Comparison of ENCODE assay signal across 14 cellular contexts in genomic region chr10:119348516-119349240, GRCh38.
DNase-seq lines count a peak whose midpoint lies in the region; ATAC-seq and TF ChIP-seq lines count a peak whose summit lies in the region.
"Had no signal": no experiment of that assay in that cellular context is flagged by ENCODE, and none has a peak within 500 bp of the region (broad histone marks: within the 10 kb centered on the region; RNA-seq: fewer than 3 reads in every experiment).

No MANE protein-coding gene starts in this region.

- peaks cover 8% of the 10 kb centered on the region in 2 donors for H3K9me3 Mint-ChIP-seq in activated T-cell treated with anti-CD3 and anti-CD28 coated beads, Interleukin-2, amount 50 U/mL, for 72 hours

- 77 to 79% methylated on average over 15 of the region's 15 CpGs for WGBS in body of pancreas, 2 donors
- 65 to 66% (median 65%) methylated on average over 14 to 15 of the region's 15 CpGs for WGBS in heart left ventricle, 4 donors
- WGBS in ovary, 3 donors, result 42 to 49% (median 44%) methylated on average over 15 of the region's 15 CpGs

- H3K27ac ChIP-seq in body of pancreas (no peak overlapping the region), heart left ventricle (peak overlapping the region in 11 of 12 donors; percentile 10 to 74 (median 62)), ovary (peak overlapping the region in 1 of 2 donors; percentile 40)

- peaks cover 17% of the 10 kb centered on the region for H3K4me1 ChIP-seq in body of pancreas
- H3K4me1 ChIP-seq in heart left ventricle, result peaks cover 0 to 81% (median 49%) of the 10 kb centered on the region in 12 donors
- peaks cover 25% of the 10 kb centered on the region for H3K4me1 ChIP-seq in ovary (ENCODE audit: insufficient read depth)

- no peaks in the 10 kb centered on the region for H3K9me3 ChIP-seq in body of pancreas
- H3K9me3 ChIP-seq in heart left ventricle, result peaks cover 0 to 14% (median 0%) of the 10 kb centered on the region in 12 donors
- no peaks in the 10 kb centered on the region for H3K9me3 ChIP-seq in ovary

- H3K36me3 Mint-ChIP-seq in activated T-cell treated with anti-CD3 and anti-CD28 coated beads, Interleukin-2, amount 50 U/mL, for 72 hours (ENCODE audit: insufficient read depth in 2 of 2), result peaks cover 22 to 35% of the 10 kb centered on the region in 2 donors

- H3K36me3 ChIP-seq in body of pancreas (replicated peaks in 1 of 2; ENCODE audit: insufficient read depth in 1 of 2, low read depth in 2 of 2) (no peaks in the 10 kb centered on the region), heart left ventricle (peaks cover 0 to 14% (median 0%) of the 10 kb centered on the region in 9 donors), ovary (no peaks in the 10 kb centered on the region)

- ATAC-seq in body of pancreas, result peak; percentile 30
- ATAC-seq in heart left ventricle, result peak in 3 of 4 donors; percentile 36 to 51 (median 43)
- no peak for ATAC-seq in activated T-cell treated with anti-CD3 and anti-CD28 coated beads, Interleukin-2, amount 50 U/mL, for 72 hours (replicated peaks in 1 of 2)
- ATAC-seq: activated CD4-positive, CD25-positive, alpha-beta regulatory T cell treated with anti-CD3 and anti-CD28 coated beads, Interleukin-2, amount 50 U/mL, for 24 hours; naive thymus-derived CD8-positive, alpha-beta T cell had no signal

- TF ChIP-seq POLR2A in body of pancreas (IDR thresholded peaks at IDR 0.05) (no peak), heart left ventricle (IDR thresholded peaks at IDR 0.05) (no peak), ovary (IDR thresholded peaks at IDR 0.05) (no peak)

- H3K27ac Mint-ChIP-seq in activated T-cell treated with anti-CD3 and anti-CD28 coated beads, Interleukin-2, amount 50 U/mL, for 72 hours, result no peak overlapping the region
- H3K27ac Mint-ChIP-seq: activated naive CD8-positive, alpha-beta T cell had no signal

- DNase-seq in AG09309 (ENCODE audit: low read depth), result no peak
- DNase-seq in body of pancreas, result no peak
- DNase-seq in heart left ventricle, result peak in 2 of 5 donors; percentile 27 to 54
- peak; percentile 57 to 79 (median 64) for DNase-seq in ovary
- no peak for DNase-seq in KG1 (lab: John Stamatoyannopoulos, UW)
- no peak for DNase-seq in NCI-H226
- DNase-seq in activated T-cell treated with anti-CD3 and anti-CD28 coated beads, Interleukin-2, amount 50 U/mL, for 72 hours, result no peak
- no peak for DNase-seq in AG08395 (ENCODE audit: low spot score)
- DNase-seq: activated CD8-positive, alpha-beta memory T cell treated with anti-CD3 and anti-CD28 coated beads, Interleukin-2, amount 50 U/mL, for 4 hours; NCI-H1930; NCI-H526 had no signal

- peak; percentile 8 for TF ChIP-seq CTCF in AG09309 (IDR thresholded peaks at IDR 0.05; ENCODE audit: control insufficient read depth, insufficient read depth, low read depth, low read length, missing control alignments)
- TF ChIP-seq CTCF in body of pancreas (IDR thresholded peaks at IDR 0.05), result no peak
- peak in 1 of 12 donors; percentile 25 for TF ChIP-seq CTCF in heart left ventricle (IDR thresholded peaks at IDR 0.05)
- peak in 2 of 3 donors; percentile 29 to 33 for TF ChIP-seq CTCF in ovary (IDR thresholded peaks at IDR 0.05)

- H3K4me3 Mint-ChIP-seq in activated T-cell treated with anti-CD3 and anti-CD28 coated beads, Interleukin-2, amount 50 U/mL, for 72 hours, result no peak overlapping the region
- H3K4me3 Mint-ChIP-seq: activated naive CD8-positive, alpha-beta T cell; naive thymus-derived CD8-positive, alpha-beta T cell had no signal

- H3K27me3 Mint-ChIP-seq in activated T-cell treated with anti-CD3 and anti-CD28 coated beads, Interleukin-2, amount 50 U/mL, for 72 hours (ENCODE audit: low read depth), result no peaks in the 10 kb centered on the region
- H3K27me3 Mint-ChIP-seq: activated naive CD8-positive, alpha-beta T cell; naive thymus-derived CD8-positive, alpha-beta T cell had no signal

- H3K4me1 Mint-ChIP-seq in activated T-cell treated with anti-CD3 and anti-CD28 coated beads, Interleukin-2, amount 50 U/mL, for 72 hours (ENCODE audit: low read depth), result peaks cover 14% of the 10 kb centered on the region

- H3K4me3 ChIP-seq in AG09309 (ENCODE audit: control insufficient read depth, low read depth, low read length) (no peak overlapping the region), body of pancreas (no peak overlapping the region), heart left ventricle (no peak overlapping the region), ovary (no peak overlapping the region)

- intact Hi-C loops in body of pancreas (cut with DNase I) (no loop called here), heart left ventricle (cut with DNase I) (no loop called here), ovary (cut with DNase I) (no loop called here)

- no peak for TF ChIP-seq EP300 in ovary (IDR thresholded peaks at IDR 0.05)

- no peaks in the 10 kb centered on the region for H3K27me3 ChIP-seq in body of pancreas
- no peaks in the 10 kb centered on the region for H3K27me3 ChIP-seq in heart left ventricle
- H3K27me3 ChIP-seq in ovary, result no peaks in the 10 kb centered on the region

Comparison
In these comparisons a context has a peak if more than half of its experiments do, and no peak if none do; other contexts are left out.
1. DNase-seq: peak in ovary (5 of 5); none in AG09309 (single experiment), body of pancreas (0 of 4), KG1 (single experiment), NCI-H226 (single experiment), activated T-cell treated with anti-CD3 and anti-CD28 coated beads, Interleukin-2, amount 50 U/mL, for 72 hours (0 of 2) and AG08395 (single experiment).
2. CTCF ChIP-seq: peak in AG09309 (single experiment) and ovary (2 of 3); none in body of pancreas (0 of 7).
3. ATAC-seq: peak in body of pancreas (single experiment) and heart left ventricle (3 of 4); none in activated T-cell treated with anti-CD3 and anti-CD28 coated beads, Interleukin-2, amount 50 U/mL, for 72 hours (0 of 2).
4. H3K27ac ChIP-seq: peak in heart left ventricle (11 of 12); none in body of pancreas (0 of 4).